In genomic region chr1:3899776-3900149, GRCh38 we compare ENCODE assay signal across 8 cellular contexts. TPM values are rescaled to one million over a fixed set of nuclear protein-coding genes. Genes with fewer than 3 reads are reported as not detected.
DNase-seq lines count a peak whose midpoint lies in the region; ATAC-seq, FAIRE-seq and TF ChIP-seq lines count a peak whose summit lies in the region.

No MANE protein-coding gene starts in this region.

- H3K27ac Mint-ChIP-seq in activated CD8-positive, alpha-beta memory T cell treated with anti-CD3 and anti-CD28 coated beads, Interleukin-2, amount 10 ng/mL, durations not matched to agents 7 days and 5 days = peak overlapping the region; percentile 98
- peak overlapping the region; percentile 100 for H3K27ac Mint-ChIP-seq in activated T-helper 1 cell treated with anti-CD3 and anti-CD28 coated beads, Interleukin-12 subunit alpha, Interleukin-12 subunit beta, Interleukin-2, Interleukin-4 antibody, amounts not matched to agents 30 ng/mL and 10 ng/mL and 1 ng/mL, durations not matched to agents 14 hours and 24 hours and 36 hours

- no peak for TF ChIP-seq POLR2A in GM12891 (IDR thresholded peaks at IDR 0.05; ENCODE audit: low read depth, low read length)

- no peak for FAIRE-seq in GM12891 (lab: Jason Lieb, UNC)

- no peaks in the 10 kb centered on the region for H3K4me1 ChIP-seq in iPS-18a (ENCODE audit: control insufficient read depth, low read depth, low read length)
- peaks cover 7 to 19% (median 10%) of the 10 kb centered on the region in 5 donors for H3K4me1 ChIP-seq in subcutaneous abdominal adipose tissue (ENCODE audit: control insufficient read depth in 5 of 5, insufficient read depth in 5 of 5, low read length in 5 of 5)

- DNase-seq in activated CD8-positive, alpha-beta memory T cell treated with anti-CD3 and anti-CD28 coated beads, Interleukin-2, amount 10 ng/mL, durations not matched to agents 7 days and 5 days = no peak
- no peak for DNase-seq in activated CD8-positive, alpha-beta memory T cell treated with anti-CD3 and anti-CD28 coated beads, Interleukin-2, amount 50 U/mL, for 4 hours
- no peak for DNase-seq in activated T-helper 1 cell treated with anti-CD3 and anti-CD28 coated beads, Interleukin-12 subunit alpha, Interleukin-12 subunit beta, Interleukin-2, Interleukin-4 antibody, amounts not matched to agents 30 ng/mL and 10 ng/mL and 1 ng/mL, durations not matched to agents 14 hours and 24 hours and 36 hours (ENCODE audit: low spot score)
- DNase-seq in GM12891 (ENCODE audit: insufficient read length, low spot score) (no peak), NCI-H774 (lab: John Stamatoyannopoulos, UW) (no peak)

- H3K9me3 Mint-ChIP-seq in activated CD8-positive, alpha-beta memory T cell treated with anti-CD3 and anti-CD28 coated beads, Interleukin-2, amount 10 ng/mL, durations not matched to agents 7 days and 5 days (ENCODE audit: low read depth) = no peaks in the 10 kb centered on the region
- peaks cover 18% of the 10 kb centered on the region for H3K9me3 Mint-ChIP-seq in activated T-helper 1 cell treated with anti-CD3 and anti-CD28 coated beads, Interleukin-12 subunit alpha, Interleukin-12 subunit beta, Interleukin-2, Interleukin-4 antibody, amounts not matched to agents 30 ng/mL and 10 ng/mL and 1 ng/mL, durations not matched to agents 14 hours and 24 hours and 36 hours

- H3K9ac ChIP-seq in iPS-18a (ENCODE audit: low read length) (peak overlapping the region; percentile 81), subcutaneous abdominal adipose tissue (ENCODE audit: low read length in 5 of 5) (peak overlapping the region; percentile 16 to 92 (median 90))

- H3K4me3 Mint-ChIP-seq in activated CD8-positive, alpha-beta memory T cell treated with anti-CD3 and anti-CD28 coated beads, Interleukin-2, amount 10 ng/mL, durations not matched to agents 7 days and 5 days = peak overlapping the region; percentile 89
- peak overlapping the region; percentile 90 for H3K4me3 Mint-ChIP-seq in activated T-helper 1 cell treated with anti-CD3 and anti-CD28 coated beads, Interleukin-12 subunit alpha, Interleukin-12 subunit beta, Interleukin-2, Interleukin-4 antibody, amounts not matched to agents 30 ng/mL and 10 ng/mL and 1 ng/mL, durations not matched to agents 14 hours and 24 hours and 36 hours

- ATAC-seq in activated CD8-positive, alpha-beta memory T cell treated with anti-CD3 and anti-CD28 coated beads, Interleukin-2, amount 10 ng/mL, durations not matched to agents 7 days and 5 days = no peak
- peak; percentile 2 for ATAC-seq in HG03103 (IDR thresholded peaks at IDR 0.05; ENCODE audit: low read depth, unreplicated experiment)

- peaks cover 18% of the 10 kb centered on the region for H3K36me3 Mint-ChIP-seq in activated CD8-positive, alpha-beta memory T cell treated with anti-CD3 and anti-CD28 coated beads, Interleukin-2, amount 10 ng/mL, durations not matched to agents 7 days and 5 days
- H3K36me3 Mint-ChIP-seq in activated T-helper 1 cell treated with anti-CD3 and anti-CD28 coated beads, Interleukin-12 subunit alpha, Interleukin-12 subunit beta, Interleukin-2, Interleukin-4 antibody, amounts not matched to agents 30 ng/mL and 10 ng/mL and 1 ng/mL, durations not matched to agents 14 hours and 24 hours and 36 hours (ENCODE audit: low read depth) = peaks cover 16% of the 10 kb centered on the region

- intact Hi-C loops in activated T-helper 1 cell treated with anti-CD3 and anti-CD28 coated beads, Interleukin-12 subunit alpha, Interleukin-12 subunit beta, Interleukin-2, Interleukin-4 antibody, amounts not matched to agents 30 ng/mL and 10 ng/mL and 1 ng/mL, durations not matched to agents 14 hours and 24 hours and 36 hours (cut with micrococcal nuclease) = loop anchor here (1.0 to 10.0 kb wide), 11 partner anchors 8 to 1507 kb away; partner anchors contain the start of genes CEP104, DFFB, LRRC47 and MORN1

- H3K27me3 Mint-ChIP-seq in activated CD8-positive, alpha-beta memory T cell treated with anti-CD3 and anti-CD28 coated beads, Interleukin-2, amount 10 ng/mL, durations not matched to agents 7 days and 5 days = no peaks in the 10 kb centered on the region
- no peaks in the 10 kb centered on the region for H3K27me3 Mint-ChIP-seq in activated T-helper 1 cell treated with anti-CD3 and anti-CD28 coated beads, Interleukin-12 subunit alpha, Interleukin-12 subunit beta, Interleukin-2, Interleukin-4 antibody, amounts not matched to agents 30 ng/mL and 10 ng/mL and 1 ng/mL, durations not matched to agents 14 hours and 24 hours and 36 hours (ENCODE audit: insufficient read depth)

- peaks cover 55% of the 10 kb centered on the region for H3K4me1 Mint-ChIP-seq in activated CD8-positive, alpha-beta memory T cell treated with anti-CD3 and anti-CD28 coated beads, Interleukin-2, amount 10 ng/mL, durations not matched to agents 7 days and 5 days
- H3K4me1 Mint-ChIP-seq in activated T-helper 1 cell treated with anti-CD3 and anti-CD28 coated beads, Interleukin-12 subunit alpha, Interleukin-12 subunit beta, Interleukin-2, Interleukin-4 antibody, amounts not matched to agents 30 ng/mL and 10 ng/mL and 1 ng/mL, durations not matched to agents 14 hours and 24 hours and 36 hours (ENCODE audit: low read depth) = peaks cover 49% of the 10 kb centered on the region

- H3K4me3 ChIP-seq in iPS-18a (ENCODE audit: low read length) (peak overlapping the region; percentile 92), subcutaneous abdominal adipose tissue (ENCODE audit: low read depth in 1 of 5, low read length in 5 of 5) (peak overlapping the region; percentile 84 to 99 (median 93))

- H3K27ac ChIP-seq in iPS-18a (ENCODE audit: low read length) (peak overlapping the region; percentile 56), subcutaneous abdominal adipose tissue (ENCODE audit: low read depth, low read length) (peak overlapping the region; percentile 94)

- H3K27me3 ChIP-seq in iPS-18a (ENCODE audit: control insufficient read depth, insufficient read depth, low read length) (no peaks in the 10 kb centered on the region), subcutaneous abdominal adipose tissue (ENCODE audit: control insufficient read depth in 5 of 5, insufficient read depth in 4 of 5, low read length in 5 of 5) (peaks cover 0 to 4% (median 0%) of the 10 kb centered on the region in 5 donors)

- H3K9me3 ChIP-seq in iPS-18a (ENCODE audit: control insufficient read depth, low read depth, low read length) (no peaks in the 10 kb centered on the region), subcutaneous abdominal adipose tissue (ENCODE audit: control insufficient read depth in 5 of 5, low read length in 5 of 5) (peaks cover 0 to 14% (median 4%) of the 10 kb centered on the region in 5 donors)

- no peaks in the 10 kb centered on the region for H3K36me3 ChIP-seq in iPS-18a (ENCODE audit: control insufficient read depth, low read depth, low read length)
- peaks cover 0 to 13% (median 4%) of the 10 kb centered on the region in 5 donors for H3K36me3 ChIP-seq in subcutaneous abdominal adipose tissue (ENCODE audit: control insufficient read depth in 5 of 5, insufficient read depth in 5 of 5, low read length in 5 of 5)

- CTCF ChIA-PET in activated CD8-positive, alpha-beta memory T cell treated with anti-CD3 and anti-CD28 coated beads, Interleukin-2, amount 10 ng/mL, durations not matched to agents 7 days and 5 days (lab: Charles Lee) = interaction anchor here (0.8 to 3.1 kb wide), 6 partner anchors 10 to 42 kb away, joined by 3 to 20 read pairs (median 4); partner anchors contain the start of genes CEP104 and DFFB

TF ChIP-seq in GM12891, 5 proteins besides CTCF, POLR2A, EP300 and RAD21:
- TF ChIP-seq POLR2AphosphoS5 (IDR thresholded peaks at IDR 0.05; ENCODE audit: low read depth, low read length) (no peak), PAX5 (IDR thresholded peaks at IDR 0.05; ENCODE audit: insufficient read depth, low read length, severe bottlenecking) (no peak)
TF ChIP-seq in GM12891: peak in this region for 0.

RNA-seq across cellular contexts. Expression of gene C1orf174, which starts 0.3 kb away (rescaled TPM):
- 10 to 100 TPM; 30.0 to 35.8 TPM for total RNA-seq in activated CD8-positive, alpha-beta memory T cell treated with anti-CD3 and anti-CD28 coated beads, Interleukin-2, amount 10 ng/mL, durations not matched to agents 7 days and 5 days
- 45.1 TPM in 2 replicates for total RNA-seq in activated T-helper 1 cell treated with anti-CD3 and anti-CD28 coated beads, Interleukin-12 subunit alpha, Interleukin-12 subunit beta, Interleukin-2, Interleukin-4 antibody, amounts not matched to agents 30 ng/mL and 10 ng/mL and 1 ng/mL, durations not matched to agents 14 hours and 24 hours and 36 hours
- 17.1 TPM for polyA plus RNA-seq in GM12891 (2012; ENCODE audit: low read depth, missing spikeins)

RNA-seq across cellular contexts. Expression of gene DFFB, which starts 42.5 kb away (rescaled TPM):
- total RNA-seq in activated CD8-positive, alpha-beta memory T cell treated with anti-CD3 and anti-CD28 coated beads, Interleukin-2, amount 10 ng/mL, durations not matched to agents 7 days and 5 days = 10 to 100 TPM; 11.5 to 13.9 TPM
- total RNA-seq in activated T-helper 1 cell treated with anti-CD3 and anti-CD28 coated beads, Interleukin-12 subunit alpha, Interleukin-12 subunit beta, Interleukin-2, Interleukin-4 antibody, amounts not matched to agents 30 ng/mL and 10 ng/mL and 1 ng/mL, durations not matched to agents 14 hours and 24 hours and 36 hours = 13.7 and 15.8 TPM in 2 replicates
- polyA plus RNA-seq in GM12891 (2012; ENCODE audit: low read depth, missing spikeins) = 2.1 TPM

RNA-seq across cellular contexts. Expression of gene CEP104, which starts 42.8 kb away (rescaled TPM):
- 10 to 100 TPM; 45.0 to 52.2 TPM for total RNA-seq in activated CD8-positive, alpha-beta memory T cell treated with anti-CD3 and anti-CD28 coated beads, Interleukin-2, amount 10 ng/mL, durations not matched to agents 7 days and 5 days
- 43.4 and 55.5 TPM in 2 replicates for total RNA-seq in activated T-helper 1 cell treated with anti-CD3 and anti-CD28 coated beads, Interleukin-12 subunit alpha, Interleukin-12 subunit beta, Interleukin-2, Interleukin-4 antibody, amounts not matched to agents 30 ng/mL and 10 ng/mL and 1 ng/mL, durations not matched to agents 14 hours and 24 hours and 36 hours
- 11.2 TPM for polyA plus RNA-seq in GM12891 (2012; ENCODE audit: low read depth, missing spikeins)
